In genomic region chr11:34439521-34440258, GRCh38 we compare ENCODE assay signal across 8 cellular contexts. TPM values are rescaled to one million over a fixed set of nuclear protein-coding genes. Genes with fewer than 3 reads are reported as not detected.
DNase-seq lines count a peak whose midpoint lies in the region; ATAC-seq, FAIRE-seq and TF ChIP-seq lines count a peak whose summit lies in the region.

No MANE protein-coding gene starts in this region.

- peaks cover 25% of the 10 kb centered on the region for H3K79me2 ChIP-seq in ACC112 (ENCODE audit: control insufficient read depth, insufficient read depth, low read length, unreplicated experiment)
- peaks cover 58% of the 10 kb centered on the region for H3K79me2 ChIP-seq in K562 (ENCODE audit: control insufficient read depth, insufficient read depth, low read length)

- H3K4me1 ChIP-seq in ACC112 (ENCODE audit: control insufficient read depth, insufficient read depth, low read length, unreplicated experiment) (peaks cover 6% of the 10 kb centered on the region), HUES48 (ENCODE audit: control insufficient read depth, insufficient read depth, low read length) (no peaks in the 10 kb centered on the region), K562 (replicated peaks in 1 of 2; ENCODE audit: control insufficient read depth in 2 of 2, insufficient read depth in 2 of 2, low read length in 2 of 2) (peaks cover 4 to 22% of the 10 kb centered on the region in 2 experiments; a peak in 4 of 5 replicates), mononuclear cell (ENCODE audit: insufficient read depth, low read length) (peaks cover 53% of the 10 kb centered on the region)

- DNase-seq in K562 (ENCODE audit: extremely low read depth in 1 of 4, low spot score in 3 of 4), result peak in 1 of 4 experiments; percentile 34
- DNase-seq in cerebellum (ENCODE audit: low spot score), result no peak
- no peak for DNase-seq in putamen (ENCODE audit: low spot score)
- no peak for DNase-seq in amygdala (lab: John Stamatoyannopoulos, UW)

- 0 out of 2 replicates have a peak, but pooled peaks cover 4% of the 10 kb centered on the region for H3K36me3 ChIP-seq in ACC112 (ENCODE audit: insufficient read depth, low read length)
- H3K36me3 ChIP-seq in HUES48 (ENCODE audit: control insufficient read depth, insufficient read depth, low read length), result no peaks in the 10 kb centered on the region
- H3K36me3 ChIP-seq in K562 (ENCODE audit: control insufficient read depth, insufficient read depth, low read length), result peaks cover 19% of the 10 kb centered on the region

- H3K27ac ChIP-seq in ACC112 (ENCODE audit: low read depth, low read length) (no peak overlapping the region), HUES48 (ENCODE audit: low read depth, low read length) (no peak overlapping the region), K562 (ENCODE audit: extremely low read depth, low read depth, low read length) (peak overlapping the region; percentile 90)

- intact Hi-C loops in K562 (cut with micrococcal nuclease), result loop anchor here (2.0 kb wide), 1 partner anchor 69 kb away; no protein-coding TSS in a partner anchor

- CTCF ChIA-PET in K562 (lab: Yijun Ruan, JAX; ENCODE audit: low intra/inter-chr PET ratio), result no interaction called here

- H3K9me1 ChIP-seq in K562 (ENCODE audit: control insufficient read depth, insufficient read depth, low read length), result no peaks in the 10 kb centered on the region

- no peak for TF ChIP-seq RAD21 in K562 (CRISPR knock-in tag; conservative IDR thresholded peaks at IDR 0.05 in 1 of 2, IDR thresholded peaks at IDR 0.05 in 1 of 2)

- TSS peak; percentile 55 for BruUV-seq in K562 (replicated peaks; lab: Mats Ljungman, UMichigan)

- FAIRE-seq in K562 (lab: Jason Lieb, UNC), result peak; percentile 29

- H3K4me3 ChIP-seq in ACC112 (ENCODE audit: low read depth, low read length) (peak overlapping the region; percentile 87), HUES48 (ENCODE audit: low read depth, low read length) (peak overlapping the region; percentile 84), K562 (peak overlapping the region; percentile 94), mononuclear cell (ENCODE audit: low read length) (peak overlapping the region; percentile 75)

- H3K9me3 ChIP-seq in HUES48 (ENCODE audit: control insufficient read depth, insufficient read depth, low read length), result no peaks in the 10 kb centered on the region; the same call in none of the 2 replicates
- no peaks in the 10 kb centered on the region for H3K9me3 ChIP-seq in K562 (replicated peaks; ENCODE audit: control insufficient read depth, insufficient read depth, low read depth, low read length)
- no peaks in the 10 kb centered on the region for H3K9me3 ChIP-seq in mononuclear cell (ENCODE audit: low read depth, low read length)

- H4K20me1 ChIP-seq in K562 (replicated peaks; ENCODE audit: control insufficient read depth, insufficient read depth, low read length), result no peaks in the 10 kb centered on the region

- no peak overlapping the region for H3K9ac ChIP-seq in HUES48 (ENCODE audit: low read depth, low read length)
- H3K9ac ChIP-seq in K562 (ENCODE audit: insufficient read depth in 1 of 2, low read depth in 2 of 2, low read length in 2 of 2), result peak overlapping the region; percentile 78 to 94

- no peak overlapping the region for H2AFZ ChIP-seq in ACC112 (ENCODE audit: low read length, unreplicated experiment)
- peak overlapping the region; percentile 90 for H2AFZ ChIP-seq in K562 (ENCODE audit: low read depth, low read length)

- POLR2A ChIA-PET in K562 (lab: Yijun Ruan, JAX), result interaction anchor here (0.5 to 1.2 kb wide), 9 partner anchors 9 to 1362 kb away, joined by 3 to 5 read pairs (median 3); no protein-coding TSS in a partner anchor

- no peaks in the 10 kb centered on the region for H3K27me3 ChIP-seq in ACC112 (ENCODE audit: insufficient read depth, low read length)
- no peaks in the 10 kb centered on the region for H3K27me3 ChIP-seq in HUES48 (ENCODE audit: control insufficient read depth, insufficient read depth, low read length)
- H3K27me3 ChIP-seq in K562 (ENCODE audit: control insufficient read depth in 2 of 2, insufficient read depth in 2 of 2, low read length in 2 of 2), result no peaks in the 10 kb centered on the region
- no peaks in the 10 kb centered on the region for H3K27me3 ChIP-seq in mononuclear cell (ENCODE audit: insufficient read depth, low read length)

- in situ Hi-C loops in K562 (cut with MboI), result no loop called here

- TF ChIP-seq CTCF in K562 (IDR thresholded peaks at IDR 0.05 in 2 of 3, conservative IDR thresholded peaks at IDR 0.05 in 1 of 3; ENCODE audit: insufficient read depth in 2 of 3, low read depth in 1 of 3, low read length in 3 of 3), result no peak

- WGBS in K562 (ENCODE audit: insufficient coverage, low coverage, missing lambda C conversion rate), result 3% methylated on average over 10 of the region's 10 CpGs

- no peak for TF ChIP-seq EP300 in K562 (IDR thresholded peaks at IDR 0.05; ENCODE audit: low read length)

- ATAC-seq in K562, result no peak
- no peak for ATAC-seq in HG03460 (IDR thresholded peaks at IDR 0.05; ENCODE audit: unreplicated experiment)

- H3K4me2 ChIP-seq in K562 (ENCODE audit: insufficient read depth, low read length), result peak overlapping the region; percentile 94

- TF ChIP-seq POLR2A in K562 (conservative IDR thresholded peaks at IDR 0.05), result no peak

TF ChIP-seq in K562, 482 proteins besides CTCF, POLR2A, EP300 and RAD21 (continues in another document):
- TF ChIP-seq SIN3A (IDR thresholded peaks at IDR 0.05; ENCODE audit: borderline replicate concordance in 2 of 2, control insufficient read depth in 1 of 2, low read depth in 2 of 2, low read length in 2 of 2) (peak in 1 of 2 experiments; percentile 6; a peak in 1 of 4 replicates), DIDO1 (tag; IDR thresholded peaks at IDR 0.05; ENCODE audit: low read depth) (no peak), CEBPG (CRISPR knock-in tag; IDR thresholded peaks at IDR 0.05) (0 out of 2 replicates have a peak, but pooled peaks have one; percentile 4), CEBPG (tag; conservative IDR thresholded peaks at IDR 0.05 in 1 of 2, IDR thresholded peaks at IDR 0.05 in 1 of 2) (no peak), TRIM25 (IDR thresholded peaks at IDR 0.05; ENCODE audit: borderline replicate concordance) (no peak), ZBTB34 (CRISPR knock-in tag; IDR thresholded peaks at IDR 0.05) (no peak), ETS2 (tag; IDR thresholded peaks at IDR 0.05; ENCODE audit: borderline replicate concordance, poor library complexity, severe bottlenecking) (no peak), ZNF764 (CRISPR knock-in tag; IDR thresholded peaks at IDR 0.05; ENCODE audit: low read depth) (no peak), ZBTB2 (IDR thresholded peaks at IDR 0.05) (no peak)

RNA-seq across cellular contexts. Expression of gene CAT, which starts 1.0 kb away (rescaled TPM):
- 61.5 and 103 TPM in 2 replicates for total RNA-seq in K562 (2011; cell fraction: chromatin; rRNA removed; ENCODE audit: low replicate concordance)
- 44.7 and 51.1 TPM in 2 replicates for total RNA-seq in K562 (2011; cell fraction: nucleolus; rRNA removed)
- 61.4 and 65.7 TPM in 2 replicates for total RNA-seq in K562 (2011; cell fraction: nucleoplasm; rRNA removed)
- total RNA-seq in K562 (2014; rRNA removed) (93.2 and 103 TPM in 2 replicates), K562 (2014; rRNA removed; fragmentation: Illumina TruSeq; extraction: Trizol) (115 and 124 TPM in 2 replicates), K562 (2015; rRNA removed; fragmentation: Illumina TruSeq; extraction: Trizol) (96.7 and 101 TPM in 2 replicates), K562 (2021) (86.7 and 95.1 TPM in 2 replicates), mononuclear cell (41.0 TPM), cerebellum (54.9 TPM)
- polyA plus RNA-seq in K562 (2011; rRNA removed) (143 and 183 TPM in 2 replicates), K562 (2014; fragmentation: Illumina TruSeq; extraction: Trizol) (126 and 162 TPM in 2 replicates), K562 (2014; fragmentation: Nextera tagmentation; extraction: Ambion mirVana) (100 to 1,000 TPM; 114 to 172 TPM), K562 (2014; rRNA removed) (99.1 and 110 TPM in 2 replicates)
- polyA plus RNA-seq in K562 (2011; cell fraction: cytosol; rRNA removed), result 127 and 140 TPM in 2 replicates
- polyA plus RNA-seq in K562 (2011; cell fraction: nucleus; rRNA removed), result 99.0 and 115 TPM in 2 replicates
- polyA plus RNA-seq in K562 (2012), result 70.6 and 73.3 TPM in 2 replicates
- polyA minus RNA-seq in K562 (2011; rRNA and poly(A)+ RNA removed), result 104 and 133 TPM in 2 replicates
- 59.1 and 62.5 TPM in 2 replicates for polyA minus RNA-seq in K562 (2011; cell fraction: cytosol; rRNA and poly(A)+ RNA removed)
- 32.4 and 53.8 TPM in 2 replicates for polyA minus RNA-seq in K562 (2011; cell fraction: nucleus; rRNA and poly(A)+ RNA removed)
